ENCODE assay signal across 26 cellular contexts in genomic region chr10:31466313-31466712, GRCh38.
"Had no signal": no experiment of that assay in that cellular context is flagged by ENCODE, and none has a peak within 500 bp of the region (broad histone marks: within the 10 kb centered on the region; RNA-seq: fewer than 3 reads in every experiment).

No MANE protein-coding gene starts in this region.

- H3K36me3 ChIP-seq: right lobe of liver had no signal

- DNase-seq: activated CD4-positive, alpha-beta memory T cell treated with anti-CD3 and anti-CD28 coated beads for 36 hours; activated CD4-positive, alpha-beta T cell treated with anti-CD3 and anti-CD28 coated beads, Interleukin-2, amount 10 ng/mL, durations not matched to agents 24 days and 14 days; activated CD4-positive, CD25-positive, alpha-beta regulatory T cell treated with anti-CD3 and anti-CD28 coated beads, Interleukin-2, amount 50 U/mL, for 72 hours; activated CD8-positive, alpha-beta memory T cell treated with anti-CD3 and anti-CD28 coated beads, Interleukin-2, amount 50 U/mL, for 4 hours; activated effector memory CD4-positive, alpha-beta T cell treated with anti-CD3 and anti-CD28 coated beads, Interleukin-2, amount 50 U/mL, for 16 hours; activated naive CD4-positive, alpha-beta T cell treated with anti-CD3 and anti-CD28 coated beads for 36 hours; activated naive CD8-positive, alpha-beta T cell treated with anti-CD3 and anti-CD28 coated beads for 36 hours; activated T-cell treated with anti-CD3 and anti-CD28 coated beads, Interleukin-2, amount 50 U/mL, for 1 hour; cerebellar nuclear complex; effector memory CD8-positive, alpha-beta T cell; foreskin keratinocyte; heart right ventricle; left ventricle myocardium inferior; mammary epithelial cell; naive B cell; right lobe of liver; stimulated activated CD4-positive, alpha-beta T cell treated with anti-CD3 and anti-CD28 coated beads, Interleukin-12 subunit alpha, Interleukin-12 subunit beta, amount 100 ng/mL, for 4 hours; stimulated activated CD4-positive, alpha-beta T cell treated with anti-CD3 and anti-CD28 coated beads, Interleukin-4, amount 100 ng/mL, for 1 hour had no signal

- FAIRE-seq: islet of Langerhans, urothelium cell line had no signal

- H3K4me1 ChIP-seq: ascending aorta, foreskin keratinocyte, heart right ventricle, left ventricle myocardium inferior had no signal

- H3K9me3 ChIP-seq: right lobe of liver had no signal

- ATAC-seq: effector memory CD8-positive, alpha-beta T cell; esophagus mucosa; foreskin keratinocyte had no signal

- H3K27ac ChIP-seq: ascending aorta, cardiac muscle cell, coronary artery, foreskin keratinocyte, heart right ventricle, left ventricle myocardium inferior, right lobe of liver, skin epidermis, thoracic aorta had no signal

- H3K4me3 ChIP-seq: ascending aorta, cardiac muscle cell, coronary artery, heart right ventricle, left ventricle myocardium inferior, right lobe of liver, skin epidermis, thoracic aorta had no signal

- H3K27me3 ChIP-seq: ascending aorta, cardiac muscle cell, foreskin keratinocyte, heart right ventricle, right lobe of liver had no signal
